ENCODE assay signal across 15 cellular contexts in the genomic region with DNA sequence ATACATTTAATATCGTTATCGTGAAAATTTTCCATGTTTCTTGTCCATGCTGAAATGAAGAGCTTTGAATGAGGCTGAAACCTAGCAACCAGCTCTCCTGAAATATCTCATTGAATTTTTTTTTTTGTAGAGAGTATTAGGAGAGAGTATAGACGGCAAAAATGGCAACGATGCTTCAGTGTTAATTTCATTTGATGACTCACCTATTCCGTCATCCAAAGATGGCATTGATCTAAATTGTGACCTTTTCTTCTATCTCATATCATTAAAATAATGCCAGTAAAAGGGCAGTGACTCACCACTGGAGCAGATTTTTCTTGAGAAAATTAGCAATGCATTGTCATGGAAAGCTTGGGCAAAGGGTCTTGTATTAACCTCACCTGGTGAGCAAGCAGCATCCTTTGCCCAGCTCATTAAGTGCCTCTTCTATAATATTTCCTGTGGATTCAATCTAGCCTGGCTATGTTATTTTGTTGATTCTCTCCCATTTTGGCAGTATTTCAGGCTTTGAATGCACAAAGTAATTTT. TPM values are rescaled to one million over a fixed set of nuclear protein-coding genes. Genes with fewer than 3 reads are reported as not detected.
DNase-seq lines count a peak whose midpoint lies in the region; ATAC-seq lines count a peak whose summit lies in the region.
"Had no signal": no experiment of that assay in that cellular context is flagged by ENCODE, and none has a peak within 500 bp of the region (broad histone marks: within the 10 kb centered on the region; RNA-seq: fewer than 3 reads in every experiment).

No MANE protein-coding gene starts in this region.

- H3K9me3 Mint-ChIP-seq in stimulated activated naive CD8-positive, alpha-beta T cell treated with anti-CD3 and anti-CD28 coated beads, Interleukin-15, amount 100 ng/mL, for 72 hours, result no peaks in the 10 kb centered on the region
- H3K9me3 Mint-ChIP-seq in activated naive CD8-positive, alpha-beta T cell treated with anti-CD3 and anti-CD28 coated beads for 36 hours, result no peaks in the 10 kb centered on the region
- H3K9me3 Mint-ChIP-seq in stimulated activated naive CD8-positive, alpha-beta T cell treated with anti-CD3 and anti-CD28 coated beads, Interleukin-15, Interleukin-2, amounts not matched to agents 100 ng/mL and 50 ng/mL, for 24 hours, result no peaks in the 10 kb centered on the region
- H3K9me3 Mint-ChIP-seq in naive thymus-derived CD8-positive, alpha-beta T cell, result no peaks in the 10 kb centered on the region

- DNase-seq in activated CD4-positive, CD25-positive, alpha-beta regulatory T cell treated with anti-CD3 and anti-CD28 coated beads, Interleukin-2, amount 50 U/mL, for 72 hours, result no peak
- no peak for DNase-seq in stimulated activated naive CD8-positive, alpha-beta T cell treated with anti-CD3 and anti-CD28 coated beads, Interleukin-15, Interleukin-2, amounts not matched to agents 100 U/mL and 50 U/mL, for 24 hours
- no peak for DNase-seq in stimulated activated naive CD8-positive, alpha-beta T cell treated with anti-CD3 and anti-CD28 coated beads, Interleukin-15, amount 100 ng/mL, for 72 hours
- no peak for DNase-seq in activated naive CD8-positive, alpha-beta T cell treated with anti-CD3 and anti-CD28 coated beads for 36 hours
- DNase-seq in naive thymus-derived CD8-positive, alpha-beta T cell, result no peak
- DNase-seq: DMS79, GOT3, NCI-H187, NCI-H345, NCI-H524 treated with DMSO at 0.1 percent for 48 hours, Peyer's patch had no signal

- H3K27me3 Mint-ChIP-seq in stimulated activated naive CD8-positive, alpha-beta T cell treated with anti-CD3 and anti-CD28 coated beads, Interleukin-15, amount 100 ng/mL, for 72 hours, result no peaks in the 10 kb centered on the region
- H3K27me3 Mint-ChIP-seq in activated naive CD8-positive, alpha-beta T cell treated with anti-CD3 and anti-CD28 coated beads for 36 hours, result no peaks in the 10 kb centered on the region
- H3K27me3 Mint-ChIP-seq in stimulated activated naive CD8-positive, alpha-beta T cell treated with anti-CD3 and anti-CD28 coated beads, Interleukin-15, Interleukin-2, amounts not matched to agents 100 ng/mL and 50 ng/mL, for 24 hours, result no peaks in the 10 kb centered on the region
- H3K27me3 Mint-ChIP-seq in naive thymus-derived CD8-positive, alpha-beta T cell, result no peaks in the 10 kb centered on the region

- H3K36me3 Mint-ChIP-seq in activated naive CD8-positive, alpha-beta T cell treated with anti-CD3 and anti-CD28 coated beads for 36 hours, result peaks cover 6% of the 10 kb centered on the region
- H3K36me3 Mint-ChIP-seq in stimulated activated naive CD8-positive, alpha-beta T cell treated with anti-CD3 and anti-CD28 coated beads, Interleukin-15, Interleukin-2, amounts not matched to agents 100 ng/mL and 50 ng/mL, for 24 hours (ENCODE audit: low read depth), result peaks cover 19% of the 10 kb centered on the region
- peaks cover 0 to 2% (median 2%) of the 10 kb centered on the region in 3 donors for H3K36me3 Mint-ChIP-seq in naive thymus-derived CD8-positive, alpha-beta T cell

- no peak overlapping the region for H3K4me3 Mint-ChIP-seq in stimulated activated naive CD8-positive, alpha-beta T cell treated with anti-CD3 and anti-CD28 coated beads, Interleukin-15, amount 100 ng/mL, for 72 hours
- no peak overlapping the region for H3K4me3 Mint-ChIP-seq in activated naive CD8-positive, alpha-beta T cell treated with anti-CD3 and anti-CD28 coated beads for 36 hours
- peak overlapping the region; percentile 23 for H3K4me3 Mint-ChIP-seq in stimulated activated naive CD8-positive, alpha-beta T cell treated with anti-CD3 and anti-CD28 coated beads, Interleukin-15, Interleukin-2, amounts not matched to agents 100 ng/mL and 50 ng/mL, for 24 hours
- no peak overlapping the region for H3K4me3 Mint-ChIP-seq in naive thymus-derived CD8-positive, alpha-beta T cell

- H3K27ac Mint-ChIP-seq in stimulated activated naive CD8-positive, alpha-beta T cell treated with anti-CD3 and anti-CD28 coated beads, Interleukin-15, amount 100 ng/mL, for 72 hours, result no peak overlapping the region
- peak overlapping the region; percentile 26 for H3K27ac Mint-ChIP-seq in activated naive CD8-positive, alpha-beta T cell treated with anti-CD3 and anti-CD28 coated beads for 36 hours
- H3K27ac Mint-ChIP-seq in stimulated activated naive CD8-positive, alpha-beta T cell treated with anti-CD3 and anti-CD28 coated beads, Interleukin-15, Interleukin-2, amounts not matched to agents 100 ng/mL and 50 ng/mL, for 24 hours, result peak overlapping the region; percentile 93
- H3K27ac Mint-ChIP-seq in naive thymus-derived CD8-positive, alpha-beta T cell, result no peak overlapping the region

- peaks cover 13% of the 10 kb centered on the region for H3K4me1 Mint-ChIP-seq in stimulated activated naive CD8-positive, alpha-beta T cell treated with anti-CD3 and anti-CD28 coated beads, Interleukin-15, amount 100 ng/mL, for 72 hours
- H3K4me1 Mint-ChIP-seq in activated naive CD8-positive, alpha-beta T cell treated with anti-CD3 and anti-CD28 coated beads for 36 hours, result peaks cover 11% of the 10 kb centered on the region
- H3K4me1 Mint-ChIP-seq in stimulated activated naive CD8-positive, alpha-beta T cell treated with anti-CD3 and anti-CD28 coated beads, Interleukin-15, Interleukin-2, amounts not matched to agents 100 ng/mL and 50 ng/mL, for 24 hours (ENCODE audit: low read depth), result peaks cover 45% of the 10 kb centered on the region
- peaks cover 0 to 1% (median 0%) of the 10 kb centered on the region in 4 donors for H3K4me1 Mint-ChIP-seq in naive thymus-derived CD8-positive, alpha-beta T cell

- peak; percentile 61 to 73 for ATAC-seq in activated CD4-positive, CD25-positive, alpha-beta regulatory T cell treated with anti-CD3 and anti-CD28 coated beads, Interleukin-2, amount 50 U/mL, for 24 hours
- peak; percentile 78 for ATAC-seq in stimulated activated naive CD8-positive, alpha-beta T cell treated with anti-CD3 and anti-CD28 coated beads, Interleukin-15, Interleukin-2, amounts not matched to agents 100 U/mL and 50 U/mL, for 24 hours
- no peak for ATAC-seq in stimulated activated naive CD8-positive, alpha-beta T cell treated with anti-CD3 and anti-CD28 coated beads, Interleukin-15, amount 100 ng/mL, for 72 hours
- no peak for ATAC-seq in HG02571 (IDR thresholded peaks at IDR 0.05; ENCODE audit: unreplicated experiment)
- no peak for ATAC-seq in naive thymus-derived CD8-positive, alpha-beta T cell
- ATAC-seq: K562 had no signal

- POLR2A ChIA-PET in naive thymus-derived CD8-positive, alpha-beta T cell (lab: Charles Lee), result no interaction called here

RNA-seq across cellular contexts. Expression of a gene that starts 19.6 kb away (rescaled TPM):
- total RNA-seq in activated naive CD8-positive, alpha-beta T cell treated with anti-CD3 and anti-CD28 coated beads for 36 hours, result 10 to 100 TPM; 60.6 to 62.9 TPM
- 10 to 100 TPM; 30.4 to 32.2 TPM for total RNA-seq in naive thymus-derived CD8-positive, alpha-beta T cell
- polyA plus RNA-seq in naive thymus-derived CD8-positive, alpha-beta T cell, result 10 to 100 TPM; 32.4 to 37.0 (median 36.6) TPM

Comparison
In these comparisons a context has a peak if more than half of its experiments do, and no peak if none do; other contexts are left out.
1. ATAC-seq: peak in activated CD4-positive, CD25-positive, alpha-beta regulatory T cell treated with anti-CD3 and anti-CD28 coated beads, Interleukin-2, amount 50 U/mL, for 24 hours (2 of 2) and stimulated activated naive CD8-positive, alpha-beta T cell treated with anti-CD3 and anti-CD28 coated beads, Interleukin-15, Interleukin-2, amounts not matched to agents 100 U/mL and 50 U/mL, for 24 hours (single experiment); none in stimulated activated naive CD8-positive, alpha-beta T cell treated with anti-CD3 and anti-CD28 coated beads, Interleukin-15, amount 100 ng/mL, for 72 hours (single experiment), HG02571 (single experiment) and naive thymus-derived CD8-positive, alpha-beta T cell (0 of 2).
2. H3K27ac Mint-ChIP-seq: peak in activated naive CD8-positive, alpha-beta T cell treated with anti-CD3 and anti-CD28 coated beads for 36 hours (single experiment) and stimulated activated naive CD8-positive, alpha-beta T cell treated with anti-CD3 and anti-CD28 coated beads, Interleukin-15, Interleukin-2, amounts not matched to agents 100 ng/mL and 50 ng/mL, for 24 hours (single experiment); none in stimulated activated naive CD8-positive, alpha-beta T cell treated with anti-CD3 and anti-CD28 coated beads, Interleukin-15, amount 100 ng/mL, for 72 hours (0 of 2) and naive thymus-derived CD8-positive, alpha-beta T cell (0 of 10).